ENCODE assay signal across 12 cellular contexts in the genomic region with DNA sequence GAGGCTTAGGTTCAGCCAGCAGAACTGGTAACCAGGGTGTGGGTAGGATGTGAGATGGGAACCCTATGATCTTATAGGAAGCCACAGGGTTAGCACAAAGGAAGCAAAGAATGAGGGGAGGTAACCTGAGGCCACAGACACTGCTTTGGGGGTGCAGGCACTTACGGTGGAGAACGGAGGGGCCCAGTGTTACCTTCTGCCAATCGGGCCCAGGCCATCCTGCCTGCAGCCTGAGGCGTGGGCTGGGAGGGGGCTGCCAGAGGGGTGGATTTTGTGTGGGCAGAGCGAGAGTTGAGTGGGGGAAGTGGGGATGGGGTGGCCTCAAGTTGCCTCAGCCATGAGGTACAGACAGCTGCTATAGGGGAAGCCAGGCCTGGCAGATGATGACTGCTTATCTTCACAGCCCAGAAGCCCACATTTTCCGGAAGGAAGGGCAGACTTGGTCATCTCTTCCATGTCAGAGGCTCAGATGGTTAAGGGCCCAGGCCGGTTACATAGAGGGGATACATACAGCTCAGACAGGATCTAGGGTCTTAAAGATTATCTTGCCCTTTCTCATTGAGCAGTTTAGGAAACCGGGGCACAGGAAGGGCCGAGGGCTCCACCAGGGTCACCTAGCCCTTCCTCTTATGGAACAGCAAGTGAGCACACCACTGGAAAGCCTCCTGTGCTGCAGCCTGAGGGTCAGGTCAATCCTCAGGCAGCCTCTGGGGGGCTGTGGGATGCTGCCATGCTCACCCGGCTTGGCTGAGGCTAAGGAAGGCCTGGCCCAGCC. TPM values are rescaled to one million over a fixed set of nuclear protein-coding genes. Genes with fewer than 3 reads are reported as not detected.
DNase-seq lines count a peak whose midpoint lies in the region; ATAC-seq, FAIRE-seq and TF ChIP-seq lines count a peak whose summit lies in the region.
"Had no signal": no experiment of that assay in that cellular context is flagged by ENCODE, and none has a peak within 500 bp of the region (broad histone marks: within the 10 kb centered on the region; RNA-seq: fewer than 3 reads in every experiment).

No MANE protein-coding gene starts in this region.

- H3K36me3 ChIP-seq in HEK293 (ENCODE audit: control insufficient read depth in 2 of 2, insufficient read depth in 1 of 2, low read length in 2 of 2) = no peaks in the 10 kb centered on the region
- no peaks in the 10 kb centered on the region for H3K36me3 ChIP-seq in RWPE2 (ENCODE audit: low read depth)
- no peaks in the 10 kb centered on the region for H3K36me3 ChIP-seq in endothelial cell of umbilical vein (ENCODE audit: control insufficient read depth in 2 of 2, extremely low read depth in 1 of 2, insufficient read depth in 2 of 2, low read length in 2 of 2)
- H3K36me3 ChIP-seq: BLaER1 treated with 17β-estradiol and CSF1 and Interleukin-3, amounts not matched to agents 10 nM and 100 nM; suprapubic skin had no signal

- POLR2A ChIA-PET in HEK293 (lab: Yijun Ruan, JAX) = no interaction called here
- POLR2A ChIA-PET in endothelial cell of umbilical vein (lab: Charles Lee) = no interaction called here

- no peaks in the 10 kb centered on the region for H4K20me1 ChIP-seq in endothelial cell of umbilical vein (replicated peaks; ENCODE audit: control insufficient read depth, extremely low read depth, insufficient read depth, low read length)

- H3K4me2 ChIP-seq in endothelial cell of umbilical vein (ENCODE audit: insufficient read depth, low read length) = no peak overlapping the region

- DNase-seq in RWPE2 (ENCODE audit: low spot score) (peak; percentile 26), endothelial cell of umbilical vein (ENCODE audit: low read depth, low spot score) (peak; percentile 65), sciatic nerve (ENCODE audit: low spot score) (no peak), mucosa of gallbladder (ENCODE audit: low spot score) (no peak), COR-L47 (lab: John Stamatoyannopoulos, UW) (no peak)
- DNase-seq: activated naive CD4-positive, alpha-beta T cell treated with Interleukin-2 at 50 U/mL for 16 hours; NCI-H187 treated with DMSO at 0.1 percent for 48 hours; NCI-H446 had no signal

- no peaks in the 10 kb centered on the region for H3K27me3 ChIP-seq in RWPE2 (ENCODE audit: insufficient read depth, poor library complexity, severe bottlenecking)
- H3K27me3 ChIP-seq in endothelial cell of umbilical vein (ENCODE audit: control insufficient read depth in 2 of 2, insufficient read depth in 2 of 2, low read length in 2 of 2) = no peaks in the 10 kb centered on the region
- H3K27me3 ChIP-seq: BLaER1 treated with 17β-estradiol and CSF1 and Interleukin-3, amounts not matched to agents 10 nM and 100 nM; suprapubic skin had no signal

- intact Hi-C loops in endothelial cell of umbilical vein (cut with micrococcal nuclease) = no loop called here
- intact Hi-C loops in sciatic nerve (cut with DNase I) = no loop called here

- FAIRE-seq in endothelial cell of umbilical vein (lab: Jason Lieb, UNC) = no peak

- CTCF ChIA-PET in HEK293 (lab: Yijun Ruan, JAX) = no interaction called here
- CTCF ChIA-PET in endothelial cell of umbilical vein (lab: Charles Lee) = interaction anchor here (0.6 kb wide), 1 partner anchor 8 kb away, joined by 3 read pairs; no protein-coding TSS in a partner anchor

- BruUV-seq in endothelial cell of umbilical vein (replicated peaks; lab: Mats Ljungman, UMichigan) = no TSS peak

- ATAC-seq in RWPE2 (ENCODE audit: low read depth) = no peak
- ATAC-seq in sciatic nerve = peak; percentile 18
- ATAC-seq in HG03565 (IDR thresholded peaks at IDR 0.05; ENCODE audit: unreplicated experiment) = no peak

- TF ChIP-seq POLR2A in endothelial cell of umbilical vein (IDR thresholded peaks at IDR 0.05; ENCODE audit: low read depth, low read length) = no peak

- H3K27ac ChIP-seq in HEK293 (ENCODE audit: extremely low read depth, low read depth, low read length) = no peak overlapping the region
- H3K27ac ChIP-seq in RWPE2 (ENCODE audit: poor library complexity, severe bottlenecking) = no peak overlapping the region
- no peak overlapping the region for H3K27ac ChIP-seq in endothelial cell of umbilical vein (ENCODE audit: insufficient read depth, low read depth, low read length)
- H3K27ac ChIP-seq: BLaER1 treated with 17β-estradiol and CSF1 and Interleukin-3, amounts not matched to agents 10 nM and 100 nM; suprapubic skin had no signal

- H3K4me3 ChIP-seq in HEK293 (ENCODE audit: low read depth, low read length) (no peak overlapping the region), RWPE2 (ENCODE audit: severe bottlenecking) (no peak overlapping the region), endothelial cell of umbilical vein (replicated peaks in 1 of 3; ENCODE audit: insufficient read depth in 1 of 3, low read depth in 1 of 3, low read length in 3 of 3) (no peak overlapping the region)
- H3K4me3 ChIP-seq: BLaER1 treated with 17β-estradiol and CSF1 and Interleukin-3, amounts not matched to agents 10 nM and 100 nM; suprapubic skin had no signal

- H3K9ac ChIP-seq in endothelial cell of umbilical vein (replicated peaks; ENCODE audit: extremely low read depth, insufficient read depth, low read length) = no peak overlapping the region
- H3K9ac ChIP-seq: BLaER1 treated with 17β-estradiol and CSF1 and Interleukin-3, amounts not matched to agents 10 nM and 100 nM had no signal

- H3K9me1 ChIP-seq in endothelial cell of umbilical vein (replicated peaks; ENCODE audit: control insufficient read depth, extremely low read depth, insufficient read depth, low read length) = no peaks in the 10 kb centered on the region

- dilution Hi-C loops in endothelial cell of umbilical vein (cut with MboI; ENCODE audit: extremely low pct_ligation_motif_present, low sequenced_read_pairs) = no loop called here

- H3K9me3 ChIP-seq in HEK293 (ENCODE audit: control insufficient read depth, insufficient read depth, low read depth, low read length) (no peaks in the 10 kb centered on the region), RWPE2 (ENCODE audit: severe bottlenecking) (no peaks in the 10 kb centered on the region), endothelial cell of umbilical vein (replicated peaks; ENCODE audit: control insufficient read depth, insufficient read depth, low read length) (no peaks in the 10 kb centered on the region)
- H3K9me3 ChIP-seq: BLaER1 treated with 17β-estradiol and CSF1 and Interleukin-3, amounts not matched to agents 10 nM and 100 nM; suprapubic skin had no signal

- no peak overlapping the region for H2AFZ ChIP-seq in endothelial cell of umbilical vein (ENCODE audit: low read depth, low read length)

- H3K79me2 ChIP-seq in endothelial cell of umbilical vein (ENCODE audit: control insufficient read depth, insufficient read depth, low read length) = no peaks in the 10 kb centered on the region

- no peaks in the 10 kb centered on the region for H3K4me1 ChIP-seq in HEK293 (ENCODE audit: control insufficient read depth, insufficient read depth, low read length)
- H3K4me1 ChIP-seq in RWPE2 (ENCODE audit: insufficient read depth, poor library complexity, severe bottlenecking) = no peaks in the 10 kb centered on the region
- H3K4me1 ChIP-seq in endothelial cell of umbilical vein (ENCODE audit: control insufficient read depth, extremely low read depth, insufficient read depth, low read length) = peaks cover 6% of the 10 kb centered on the region
- H3K4me1 ChIP-seq: suprapubic skin had no signal

- no peak for TF ChIP-seq CTCF in HEK293 (tag by site-specific recombination; IDR thresholded peaks at IDR 0.05)
- no peak for TF ChIP-seq CTCF in RWPE2 (IDR thresholded peaks at IDR 0.05; ENCODE audit: poor library complexity, severe bottlenecking)
- no peak for TF ChIP-seq CTCF in endothelial cell of umbilical vein (IDR thresholded peaks at IDR 0.05; ENCODE audit: extremely low read depth in 1 of 2, insufficient read depth in 1 of 2, low read depth in 1 of 2, low read length in 2 of 2)

TF ChIP-seq in HEK293, 187 proteins besides CTCF, POLR2A, EP300 and RAD21:
- TF ChIP-seq ZNF658 (tag by site-specific recombination; IDR thresholded peaks at IDR 0.05) (no peak), EGR2 (tag by site-specific recombination; IDR thresholded peaks at IDR 0.05; ENCODE audit: low read depth) (peak; percentile 67), ZFHX2 (tag by site-specific recombination; conservative IDR thresholded peaks at IDR 0.05) (peak; percentile 73)

TF ChIP-seq in endothelial cell of umbilical vein, 7 proteins besides CTCF, POLR2A, EP300 and RAD21 (continues in another document):
- TF ChIP-seq MYC (IDR thresholded peaks at IDR 0.05; ENCODE audit: low read depth, low read length) (no peak), FOS (IDR thresholded peaks at IDR 0.05; ENCODE audit: borderline replicate concordance, insufficient read depth, low read length) (peak; percentile 68), EZH2 (IDR thresholded peaks at IDR 0.05; ENCODE audit: borderline replicate concordance, low read depth, low read length, severe bottlenecking) (no peak), JUN (IDR thresholded peaks at IDR 0.05; ENCODE audit: borderline replicate concordance, insufficient read depth, insufficient read length, low read depth) (no peak), MAX (IDR thresholded peaks at IDR 0.05; ENCODE audit: insufficient read depth, insufficient read length) (no peak), GATA2 (IDR thresholded peaks at IDR 0.05; ENCODE audit: insufficient read depth, insufficient read length, low read depth, low read length) (peak; percentile 93)

RNA-seq across cellular contexts. Expression of gene VSIR, which starts 24.4 kb away (rescaled TPM):
- total RNA-seq in endothelial cell of umbilical vein (4.9 and 5.1 TPM in 2 replicates), sciatic nerve (171 TPM), mucosa of gallbladder (83.9 TPM)
- polyA plus RNA-seq in endothelial cell of umbilical vein = 6.3 and 8.0 TPM in 2 replicates
- polyA plus RNA-seq in endothelial cell of umbilical vein (2011; cell fraction: cytosol; rRNA removed) = 4.9 and 5.5 TPM in 2 replicates
- 3.7 and 5.2 TPM in 2 replicates for polyA plus RNA-seq in endothelial cell of umbilical vein (2011; cell fraction: nucleus; rRNA removed)
- polyA plus RNA-seq in endothelial cell of umbilical vein (2012) = 5.5 and 6.3 TPM in 2 replicates
- polyA minus RNA-seq in endothelial cell of umbilical vein = 3.4 and 4.7 TPM in 2 replicates
- polyA minus RNA-seq in endothelial cell of umbilical vein (2011; cell fraction: cytosol; rRNA and poly(A)+ RNA removed) = 4.0 TPM
- polyA minus RNA-seq in endothelial cell of umbilical vein (2011; cell fraction: nucleus; rRNA and poly(A)+ RNA removed) = 4.3 and 5.4 TPM in 2 replicates

RNA-seq across cellular contexts. Expression of gene PSAP, which starts 53.3 kb away (rescaled TPM):
- total RNA-seq in endothelial cell of umbilical vein = 623 and 644 TPM in 2 replicates
- polyA plus RNA-seq in endothelial cell of umbilical vein = 1,415 and 1,476 TPM in 2 replicates
- polyA plus RNA-seq in endothelial cell of umbilical vein (2011; cell fraction: cytosol; rRNA removed) = 1,082 and 1,116 TPM in 2 replicates
- 878 and 886 TPM in 2 replicates for polyA plus RNA-seq in endothelial cell of umbilical vein (2011; cell fraction: nucleus; rRNA removed)
- polyA plus RNA-seq in endothelial cell of umbilical vein (2012) = 996 and 1,574 TPM in 2 replicates
- polyA minus RNA-seq in endothelial cell of umbilical vein = 787 and 997 TPM in 2 replicates
- 191 TPM for polyA minus RNA-seq in endothelial cell of umbilical vein (2011; cell fraction: cytosol; rRNA and poly(A)+ RNA removed)
- 216 and 227 TPM in 2 replicates for polyA minus RNA-seq in endothelial cell of umbilical vein (2011; cell fraction: nucleus; rRNA and poly(A)+ RNA removed)
- 920 TPM for total RNA-seq in sciatic nerve
- total RNA-seq in mucosa of gallbladder = 1,332 TPM

Comparison
In these comparisons a context has a peak if more than half of its experiments do, and no peak if none do; other contexts are left out.
1. DNase-seq: peak in RWPE2 (single experiment) and endothelial cell of umbilical vein (single experiment); none in sciatic nerve (single experiment), mucosa of gallbladder (single experiment) and COR-L47 (single experiment).
2. RNA of gene VSIR, which starts 24.4 kb away (total RNA-seq): 171 TPM in sciatic nerve (single experiment) and 83.9 TPM in mucosa of gallbladder (single experiment); 4.9 to 5.1 TPM in endothelial cell of umbilical vein; every median in the first group is over 10 times any median in the second.